11 cellular contexts compared by ENCODE assay signal in the genomic region with DNA sequence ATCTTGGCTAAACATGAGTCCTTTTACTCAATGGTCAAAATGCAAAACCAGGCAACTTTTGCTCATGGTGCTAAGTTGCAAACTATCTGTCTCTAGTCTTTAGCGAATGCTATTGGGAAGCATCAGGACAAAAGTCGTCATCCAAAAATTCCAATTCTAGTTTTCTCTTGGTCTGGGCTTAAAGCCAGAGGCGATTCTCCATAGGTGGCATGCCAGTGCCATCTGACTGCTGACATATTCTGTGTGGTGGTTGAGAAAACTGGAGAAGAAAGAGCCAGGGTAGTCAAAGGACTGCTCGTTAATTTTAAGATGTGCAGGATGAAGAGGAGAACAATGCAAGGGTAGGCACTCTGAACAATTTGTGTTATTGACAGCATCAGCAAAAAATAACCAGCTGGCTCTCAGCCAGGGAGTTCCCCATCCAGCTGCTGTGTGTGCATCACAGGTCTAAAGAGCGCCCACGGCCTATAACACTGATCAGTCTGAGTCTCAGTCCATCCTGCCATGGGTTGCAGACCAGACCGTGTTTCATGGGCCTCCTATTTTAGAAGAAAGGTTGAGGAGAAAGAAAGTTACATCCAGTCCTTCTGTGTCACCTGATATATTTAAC.
DNase-seq lines count a peak whose midpoint lies in the region; ATAC-seq and TF ChIP-seq lines count a peak whose summit lies in the region.
"Had no signal": no experiment of that assay in that cellular context is flagged by ENCODE, and none has a peak within 500 bp of the region (broad histone marks: within the 10 kb centered on the region; RNA-seq: fewer than 3 reads in every experiment).

No MANE protein-coding gene starts in this region.

- peaks cover 40% of the 10 kb centered on the region for H3K4me1 Mint-ChIP-seq in activated T-cell treated with anti-CD3 and anti-CD28 coated beads, Interleukin-2, amount 50 U/mL, for 72 hours (ENCODE audit: low read depth)
- H3K4me1 Mint-ChIP-seq in activated T-cell treated with anti-CD3 and anti-CD28 coated beads, Interleukin-2, amount 50 U/mL, for 24 hours (ENCODE audit: low read depth) = peaks cover 47% of the 10 kb centered on the region
- H3K4me1 Mint-ChIP-seq in brain (peaks cover 16% of the 10 kb centered on the region), Calu3 (ENCODE audit: low read depth, unreplicated experiment) (peaks cover 9% of the 10 kb centered on the region)

- H3K27me3 Mint-ChIP-seq in activated T-cell treated with anti-CD3 and anti-CD28 coated beads, Interleukin-2, amount 50 U/mL, for 72 hours (ENCODE audit: low read depth) = peaks cover 13% of the 10 kb centered on the region
- H3K27me3 Mint-ChIP-seq in activated T-cell treated with anti-CD3 and anti-CD28 coated beads, Interleukin-2, amount 50 U/mL, for 24 hours = no peaks in the 10 kb centered on the region
- H3K27me3 Mint-ChIP-seq in brain = peaks cover 1% of the 10 kb centered on the region
- H3K27me3 Mint-ChIP-seq in Calu3 (ENCODE audit: unreplicated experiment) = no peaks in the 10 kb centered on the region
- H3K27me3 Mint-ChIP-seq: CD8-positive, alpha-beta memory T cell had no signal

- no peaks in the 10 kb centered on the region for H3K36me3 Mint-ChIP-seq in activated T-cell treated with anti-CD3 and anti-CD28 coated beads, Interleukin-2, amount 50 U/mL, for 72 hours (ENCODE audit: insufficient read depth in 2 of 2)
- H3K36me3 Mint-ChIP-seq in activated T-cell treated with anti-CD3 and anti-CD28 coated beads, Interleukin-2, amount 50 U/mL, for 24 hours (ENCODE audit: low read depth) = no peaks in the 10 kb centered on the region
- H3K36me3 Mint-ChIP-seq in brain = no peaks in the 10 kb centered on the region
- no peaks in the 10 kb centered on the region for H3K36me3 Mint-ChIP-seq in Calu3 (ENCODE audit: insufficient read depth, unreplicated experiment)
- H3K36me3 Mint-ChIP-seq: CD8-positive, alpha-beta memory T cell had no signal

- no TSS peak for BruUV-seq in Calu3 (replicated peaks; lab: Mats Ljungman, UMichigan)

- TF ChIP-seq CTCF in brain (conservative IDR thresholded peaks at IDR 0.05) (no peak), Calu3 (IDR thresholded peaks at IDR 0.05; ENCODE audit: unreplicated experiment) (no peak)

- no peak overlapping the region for H3K4me3 Mint-ChIP-seq in activated T-cell treated with anti-CD3 and anti-CD28 coated beads, Interleukin-2, amount 50 U/mL, for 72 hours
- H3K4me3 Mint-ChIP-seq in activated T-cell treated with anti-CD3 and anti-CD28 coated beads, Interleukin-2, amount 50 U/mL, for 24 hours = no peak overlapping the region
- no peak overlapping the region for H3K4me3 Mint-ChIP-seq in brain
- no peak overlapping the region for H3K4me3 Mint-ChIP-seq in Calu3 (ENCODE audit: low read depth, unreplicated experiment)

- CTCF ChIA-PET in Calu3 (lab: Charles Lee) = no interaction called here

- peaks cover 0 to 3% of the 10 kb centered on the region in 2 donors for H3K9me3 Mint-ChIP-seq in activated T-cell treated with anti-CD3 and anti-CD28 coated beads, Interleukin-2, amount 50 U/mL, for 72 hours
- no peaks in the 10 kb centered on the region for H3K9me3 Mint-ChIP-seq in activated T-cell treated with anti-CD3 and anti-CD28 coated beads, Interleukin-2, amount 50 U/mL, for 24 hours
- H3K9me3 Mint-ChIP-seq in brain (peaks cover 0 to 4% (median 0%) of the 10 kb centered on the region in 5 experiments), Calu3 (ENCODE audit: low read depth, unreplicated experiment) (no peaks in the 10 kb centered on the region)
- H3K9me3 Mint-ChIP-seq: CD8-positive, alpha-beta memory T cell had no signal

- peak; percentile 26 to 41 for DNase-seq in activated T-cell treated with anti-CD3 and anti-CD28 coated beads, Interleukin-2, amount 50 U/mL, for 72 hours
- DNase-seq in activated T-cell treated with anti-CD3 and anti-CD28 coated beads, Interleukin-2, amount 50 U/mL, for 24 hours = no peak
- DNase-seq in NCI-H1105 treated with DMSO at 0.1 percent for 48 hours (lab: John Stamatoyannopoulos, UW) (peak; percentile 74), superior temporal gyrus (ENCODE audit: extremely low spot score) (peak; percentile 34), Calu3 (no peak), NOMO-1 treated with DMSO at 0.1 percent for 48 hours (lab: John Stamatoyannopoulos, UW; ENCODE audit: unreplicated experiment) (no peak)
- DNase-seq: CD8-positive, alpha-beta memory T cell; left ventricle myocardium inferior; tibial artery had no signal

- peak in 1 of 2 donors; percentile 34 for ATAC-seq in activated T-cell treated with anti-CD3 and anti-CD28 coated beads, Interleukin-2, amount 50 U/mL, for 72 hours (replicated peaks in 1 of 2)
- no peak for ATAC-seq in HG03439 (IDR thresholded peaks at IDR 0.05; ENCODE audit: unreplicated experiment)

- no peak overlapping the region for H3K27ac Mint-ChIP-seq in activated T-cell treated with anti-CD3 and anti-CD28 coated beads, Interleukin-2, amount 50 U/mL, for 72 hours
- H3K27ac Mint-ChIP-seq in activated T-cell treated with anti-CD3 and anti-CD28 coated beads, Interleukin-2, amount 50 U/mL, for 24 hours = no peak overlapping the region
- H3K27ac Mint-ChIP-seq in brain (peak overlapping the region in 3 of 5 experiments; percentile 16 to 42 (median 24)), Calu3 (ENCODE audit: unreplicated experiment) (no peak overlapping the region)

- intact Hi-C loops in Calu3 (cut with micrococcal nuclease; ENCODE audit: unreplicated experiment) = loop anchor here (10.0 kb wide), 1 partner anchor 202 kb away; no protein-coding TSS in a partner anchor

Comparison
In these comparisons a context has a peak if more than half of its experiments do, and no peak if none do; other contexts are left out.
1. DNase-seq: peak in activated T-cell treated with anti-CD3 and anti-CD28 coated beads, Interleukin-2, amount 50 U/mL, for 72 hours (2 of 2), NCI-H1105 treated with DMSO at 0.1 percent for 48 hours (single experiment) and superior temporal gyrus (single experiment); none in activated T-cell treated with anti-CD3 and anti-CD28 coated beads, Interleukin-2, amount 50 U/mL, for 24 hours (single experiment), Calu3 (single experiment) and NOMO-1 treated with DMSO at 0.1 percent for 48 hours (single experiment).
2. H3K27ac Mint-ChIP-seq: peak in brain (3 of 5); none in activated T-cell treated with anti-CD3 and anti-CD28 coated beads, Interleukin-2, amount 50 U/mL, for 72 hours (single experiment), activated T-cell treated with anti-CD3 and anti-CD28 coated beads, Interleukin-2, amount 50 U/mL, for 24 hours (single experiment) and Calu3 (single experiment).